In genomic region chr2:101111262-101111838, GRCh38 we compare ENCODE assay signal across 27 cellular contexts. TPM values are rescaled to one million over a fixed set of nuclear protein-coding genes. Genes with fewer than 3 reads are reported as not detected.
DNase-seq lines count a peak whose midpoint lies in the region; ATAC-seq, FAIRE-seq and TF ChIP-seq lines count a peak whose summit lies in the region.
"Had no signal": no experiment of that assay in that cellular context is flagged by ENCODE, and none has a peak within 500 bp of the region (broad histone marks: within the 10 kb centered on the region; RNA-seq: fewer than 3 reads in every experiment).

No MANE protein-coding gene starts in this region.

- intact Hi-C loops in HepG2 (cut with micrococcal nuclease; ENCODE audit: unreplicated experiment) (loop anchor here (2.0 kb wide), 1 partner anchor 37 kb away; no protein-coding TSS in a partner anchor), right lobe of liver (cut with DNase I) (no loop called here), vagina (cut with DNase I) (no loop called here)

- TF ChIP-seq CTCF in HepG2 (CRISPR knock-in tag; IDR thresholded peaks at IDR 0.05), result no peak
- TF ChIP-seq CTCF in right lobe of liver (IDR thresholded peaks at IDR 0.05), result no peak
- no peak for TF ChIP-seq CTCF in WTC11 (IDR thresholded peaks at IDR 0.05)
- no peak for TF ChIP-seq CTCF in vagina (IDR thresholded peaks at IDR 0.05)
- TF ChIP-seq CTCF in osteocyte (IDR thresholded peaks at IDR 0.05), result no peak

- peaks cover 31% of the 10 kb centered on the region for H4K20me1 ChIP-seq in HepG2 (ENCODE audit: insufficient read depth, low read length)

- H3K4me3 Mint-ChIP-seq in WTC11, result no peak overlapping the region
- H3K4me3 Mint-ChIP-seq in osteocyte (ENCODE audit: unreplicated experiment), result no peak overlapping the region
- H3K4me3 Mint-ChIP-seq: activated T-cell treated with anti-CD3 and anti-CD28 coated beads, Interleukin-2, amount 50 U/mL, for 24 hours; endodermal cell; neural crest cell had no signal

- H3K36me3 ChIP-seq in HepG2 (replicated peaks in 1 of 2; ENCODE audit: control insufficient read depth in 1 of 2, insufficient read depth in 2 of 2, low read length in 2 of 2) (peaks cover 0 to 7% of the 10 kb centered on the region in 2 experiments; a peak in 2 of 5 replicates), right lobe of liver (no peaks in the 10 kb centered on the region), vagina (no peaks in the 10 kb centered on the region)
- H3K36me3 ChIP-seq: left lung, thyroid gland had no signal

- peak overlapping the region; percentile 44 for H3K27ac ChIP-seq in HepG2 (ENCODE audit: extremely low read length, insufficient read depth, low read length)
- H3K27ac ChIP-seq in right lobe of liver, result peak overlapping the region in 1 of 3 donors; percentile 8
- peak overlapping the region; percentile 81 for H3K27ac ChIP-seq in vagina

- DNase-seq in HepG2 (ENCODE audit: low spot score), result no peak
- no peak for DNase-seq in right lobe of liver
- no peak for DNase-seq in WTC11 (ENCODE audit: low spot score)
- DNase-seq in left kidney (ENCODE audit: low read depth, low spot score), result peak; percentile 54
- DNase-seq in vagina (ENCODE audit: extremely low spot score in 2 of 2), result no peak
- no peak for DNase-seq in NCI-H1436 (lab: John Stamatoyannopoulos, UW)
- no peak for DNase-seq in osteocyte (ENCODE audit: extremely low spot score, unreplicated experiment)
- DNase-seq: activated CD4-positive, CD25-positive, alpha-beta regulatory T cell treated with anti-CD3 and anti-CD28 coated beads, Interleukin-2, amount 50 U/mL, for 72 hours; activated naive CD4-positive, alpha-beta T cell; activated T-cell treated with anti-CD3 and anti-CD28 coated beads, Interleukin-2, amount 50 U/mL, for 24 hours; amniotic stem cell; cortex of kidney; endodermal cell; Karpas-422; left lung; NCI-H2029; NCI-H446; small intestine; stimulated activated CD4-positive, alpha-beta T cell treated with anti-CD3 and anti-CD28 coated beads, Interleukin-2, amount 100 ng/mL, for 48 hours; stimulated activated naive CD4-positive, alpha-beta T cell treated with Interleukin-2 at 50 U/mL for 16 hours; thyroid gland had no signal

- TF ChIP-seq EP300 in HepG2 (IDR thresholded peaks at IDR 0.05; ENCODE audit: low read depth in 2 of 2, low read length in 2 of 2) (no peak), HepG2 (CRISPR knock-in tag; IDR thresholded peaks at IDR 0.05; ENCODE audit: borderline replicate concordance) (no peak; the same call in 1 of the 2 replicates)

- POLR2A ChIA-PET in HepG2 (lab: Yijun Ruan, JAX), result interaction anchor here (1.4 kb wide), 1 partner anchor 46 kb away, joined by 7 read pairs; no protein-coding TSS in a partner anchor
- POLR2A ChIA-PET in WTC11 (lab: Charles Lee), result interaction anchor here (0.6 kb wide), 1 partner anchor 26 kb away, joined by 5 read pairs; no protein-coding TSS in a partner anchor

- no peaks in the 10 kb centered on the region for H3K27me3 ChIP-seq in HepG2 (ENCODE audit: control insufficient read depth in 1 of 2, insufficient read depth in 2 of 2, low read length in 2 of 2)
- no peaks in the 10 kb centered on the region for H3K27me3 ChIP-seq in right lobe of liver
- no peaks in the 10 kb centered on the region for H3K27me3 ChIP-seq in vagina
- H3K27me3 ChIP-seq: left lung, thyroid gland had no signal

- 91% methylated on average over 18 of the region's 18 CpGs for WGBS in HepG2 (ENCODE audit: low lambda C conversion rate)
- WGBS in right lobe of liver (ENCODE audit: insufficient coverage, low coverage, low lambda C conversion rate, missing lambda C conversion rate), result 93% methylated on average over 11 of the region's 18 CpGs

- CTCF ChIA-PET in HepG2 (lab: Yijun Ruan, JAX; ENCODE audit: low intra/inter-chr PET ratio, low total read pairs) (no interaction called here), WTC11 (lab: Charles Lee) (interaction anchor here (1.1 kb wide), 1 partner anchor 75 kb away, joined by 3 read pairs; no protein-coding TSS in a partner anchor)

- H3K9me3 Mint-ChIP-seq in WTC11, result no peaks in the 10 kb centered on the region
- no peaks in the 10 kb centered on the region for H3K9me3 Mint-ChIP-seq in osteocyte (ENCODE audit: unreplicated experiment)
- H3K9me3 Mint-ChIP-seq: activated T-cell treated with anti-CD3 and anti-CD28 coated beads, Interleukin-2, amount 50 U/mL, for 24 hours; endodermal cell; neural crest cell had no signal

- H3K27me3 Mint-ChIP-seq in WTC11 (ENCODE audit: low read depth) (no peaks in the 10 kb centered on the region), osteocyte (ENCODE audit: unreplicated experiment) (no peaks in the 10 kb centered on the region)
- H3K27me3 Mint-ChIP-seq: activated T-cell treated with anti-CD3 and anti-CD28 coated beads, Interleukin-2, amount 50 U/mL, for 24 hours had no signal

- peak overlapping the region; percentile 56; the same call in 1 of the 2 replicates for H3K4me2 ChIP-seq in HepG2 (ENCODE audit: low read depth, low read length)

- BruUV-seq in HepG2 (replicated peaks; lab: Mats Ljungman, UMichigan), result no TSS peak

- ATAC-seq in HepG2, result no peak
- ATAC-seq in right lobe of liver, result no peak
- ATAC-seq in WTC11, result no peak
- no peak for ATAC-seq in GM21367 (IDR thresholded peaks at IDR 0.05; ENCODE audit: unreplicated experiment)

- H3K79me2 ChIP-seq in HepG2 (ENCODE audit: insufficient read depth, low read length), result peaks cover 99% of the 10 kb centered on the region

- TF ChIP-seq POLR2A in HepG2 (IDR thresholded peaks at IDR 0.05; ENCODE audit: insufficient read depth in 1 of 2, low read depth in 2 of 2, low read length in 2 of 2) (no peak), right lobe of liver (IDR thresholded peaks at IDR 0.05) (no peak), vagina (IDR thresholded peaks at IDR 0.05) (no peak)

- H3K27ac Mint-ChIP-seq in WTC11 (peak overlapping the region; percentile 64), osteocyte (ENCODE audit: unreplicated experiment) (no peak overlapping the region)
- H3K27ac Mint-ChIP-seq: activated T-cell treated with anti-CD3 and anti-CD28 coated beads, Interleukin-2, amount 50 U/mL, for 24 hours; endodermal cell had no signal

- no peaks in the 10 kb centered on the region for H3K36me3 Mint-ChIP-seq in WTC11
- H3K36me3 Mint-ChIP-seq in osteocyte (ENCODE audit: unreplicated experiment), result no peaks in the 10 kb centered on the region

- no peak for TF ChIP-seq RAD21 in HepG2 (CRISPR knock-in tag; IDR thresholded peaks at IDR 0.05)

- no peak overlapping the region for H2AFZ ChIP-seq in HepG2 (ENCODE audit: low read length)

- no peaks in the 10 kb centered on the region for H3K9me3 ChIP-seq in HepG2 (ENCODE audit: low read length)
- no peaks in the 10 kb centered on the region for H3K9me3 ChIP-seq in right lobe of liver
- no peaks in the 10 kb centered on the region for H3K9me3 ChIP-seq in vagina
- H3K9me3 ChIP-seq: left lung, thyroid gland had no signal

- H3K4me3 ChIP-seq in HepG2 (replicated peaks in 1 of 3; ENCODE audit: insufficient read depth in 1 of 3, low read depth in 2 of 3, low read length in 3 of 3) (no peak overlapping the region), right lobe of liver (no peak overlapping the region), vagina (no peak overlapping the region)
- H3K4me3 ChIP-seq: left lung, thyroid gland had no signal

- peaks cover 97% of the 10 kb centered on the region for H3K4me1 ChIP-seq in HepG2 (ENCODE audit: insufficient read depth, low read length)
- H3K4me1 ChIP-seq in right lobe of liver, result peaks cover 0 to 81% (median 40%) of the 10 kb centered on the region in 4 donors
- H3K4me1 ChIP-seq in vagina, result peaks cover 59% of the 10 kb centered on the region

- in situ Hi-C loops in HepG2 (cut with HindIII; ENCODE audit: extremely low pct_ligation_motif_present, low pct_unique_long_range_greater_than_20kb), result no loop called here

- FAIRE-seq in HepG2 (lab: Jason Lieb, UNC), result no peak
- FAIRE-seq: D721Med, G401.6, GM18507, HTR-8/SVneo, small intestine had no signal

- no peak overlapping the region for H3K9ac ChIP-seq in HepG2 (ENCODE audit: insufficient read depth, low read depth, low read length)

- peaks cover 93% of the 10 kb centered on the region for H3K4me1 Mint-ChIP-seq in WTC11
- H3K4me1 Mint-ChIP-seq in osteocyte (ENCODE audit: unreplicated experiment), result peaks cover 72% of the 10 kb centered on the region

TF ChIP-seq in HepG2, 621 proteins besides CTCF, POLR2A, EP300 and RAD21 (continues in another document):
- peak; percentile 20; the same call in 1 of the 2 replicates for TF ChIP-seq SALL1 (CRISPR knock-in tag; IDR thresholded peaks at IDR 0.05)

RNA-seq across cellular contexts. Expression of gene TBC1D8, which starts 39.8 kb away (rescaled TPM):
- 24.6 and 45.1 TPM in 2 replicates for total RNA-seq in HepG2 (2016; rRNA removed; fragmentation: Illumina TruSeq; extraction: Trizol)
- total RNA-seq in HepG2 (2016; cell fraction: cytosol; rRNA removed; fragmentation: Illumina TruSeq; extraction: Trizol; ENCODE audit: low read depth), result 19.7 and 20.1 TPM in 2 replicates
- total RNA-seq in HepG2 (2016; cell fraction: insoluble cytoplasmic fraction; rRNA removed; fragmentation: Illumina TruSeq; extraction: Trizol), result 24.0 and 41.1 TPM in 2 replicates
- 25.6 and 27.6 TPM in 2 replicates for total RNA-seq in HepG2 (2016; cell fraction: membrane; rRNA removed; fragmentation: Illumina TruSeq; extraction: Trizol)
- 65.7 and 82.2 TPM in 2 replicates for total RNA-seq in HepG2 (2016; cell fraction: nucleus; rRNA removed; fragmentation: Illumina TruSeq; extraction: Trizol)
- 95.4 and 109 TPM in 2 replicates for polyA plus RNA-seq in HepG2 (2011; rRNA removed)
- polyA plus RNA-seq in HepG2 (2011; cell fraction: cytosol; rRNA removed), result 29.9 and 31.1 TPM in 2 replicates
- polyA plus RNA-seq in HepG2 (2011; cell fraction: nucleus; rRNA removed), result 436 and 543 TPM in 2 replicates
- polyA plus RNA-seq in HepG2 (2012), result 48.7 and 51.7 TPM in 2 replicates
- 3.0 and 3.1 TPM in 2 replicates for polyA plus RNA-seq in HepG2 (2016; cell fraction: cytosol; fragmentation: Illumina TruSeq; extraction: Trizol; ENCODE audit: low read depth)
- polyA plus RNA-seq in HepG2 (2016; cell fraction: insoluble cytoplasmic fraction; fragmentation: Illumina TruSeq; extraction: Trizol; ENCODE audit: low read depth), result 19.9 and 22.5 TPM in 2 replicates
- 8.5 and 9.7 TPM in 2 replicates for polyA plus RNA-seq in HepG2 (2016; cell fraction: membrane; fragmentation: Illumina TruSeq; extraction: Trizol; ENCODE audit: low read depth)
- 164 and 165 TPM in 2 replicates for polyA plus RNA-seq in HepG2 (2016; cell fraction: nucleus; fragmentation: Illumina TruSeq; extraction: Trizol; ENCODE audit: insufficient read depth, low read depth)
- 49.0 and 185 TPM in 2 replicates for polyA minus RNA-seq in HepG2 (2011; rRNA and poly(A)+ RNA removed; ENCODE audit: low replicate concordance)
- 17.5 and 18.1 TPM in 2 replicates for polyA minus RNA-seq in HepG2 (2011; cell fraction: cytosol; rRNA and poly(A)+ RNA removed)
- polyA minus RNA-seq in HepG2 (2011; cell fraction: nucleus; rRNA and poly(A)+ RNA removed), result 201 and 233 TPM in 2 replicates
- total RNA-seq in right lobe of liver, result 10 to 100 TPM; 17.3 to 31.2 (median 21.5) TPM
- 30.3 to 51.7 TPM (median 32.0 TPM) in 3 replicates for total RNA-seq in WTC11 (2021)
- 72.2 TPM for total RNA-seq in vagina
- 15.2 and 16.3 TPM in 2 replicates for total RNA-seq in osteocyte
